ENCODE assay signal across 1 cellular context in the genomic region with DNA sequence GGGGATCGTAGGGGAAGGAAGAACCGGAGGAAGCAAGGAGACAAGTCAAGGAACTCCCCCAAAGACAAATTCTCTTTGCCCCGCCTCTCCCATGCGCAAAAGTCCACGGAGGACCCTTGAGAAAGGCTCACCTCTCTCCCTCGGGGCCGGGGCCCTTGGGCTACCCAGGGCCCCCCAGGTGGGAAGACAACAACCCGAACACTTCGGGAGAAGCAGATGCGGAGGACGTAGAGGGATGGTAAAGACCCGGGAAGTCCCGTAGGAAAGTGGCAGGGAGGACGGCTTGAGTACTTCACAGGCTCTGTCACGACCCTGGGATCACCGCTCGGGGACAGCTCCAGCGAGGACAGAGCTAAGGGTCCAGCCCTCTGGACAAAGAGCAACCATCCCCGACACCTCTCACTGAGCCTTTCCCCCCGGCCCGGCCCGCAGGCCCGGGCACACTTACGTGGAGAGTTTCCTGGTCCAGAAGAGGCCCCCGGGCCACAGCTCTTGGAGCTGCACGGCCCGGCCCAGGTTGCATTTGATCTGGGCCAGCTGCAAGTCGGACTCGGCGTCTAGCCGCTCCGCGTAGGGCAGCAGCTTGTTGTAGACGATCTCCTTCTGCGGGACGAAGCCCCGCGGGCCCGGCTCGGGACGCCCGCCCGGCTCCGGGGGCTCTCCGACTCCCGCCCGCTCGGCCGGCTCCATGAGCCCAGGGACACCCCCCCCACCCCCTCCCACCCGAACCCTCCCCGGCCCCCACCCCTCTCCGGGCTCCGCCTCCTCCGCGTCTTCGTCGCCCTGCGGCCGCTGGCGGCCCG.
TF ChIP-seq lines count a peak whose summit lies in the region.

No MANE protein-coding gene starts in this region.

TF ChIP-seq in K562, 482 proteins besides CTCF, POLR2A, EP300 and RAD21 (continued from another document and continues in another):
- TF ChIP-seq, protein P1, sequence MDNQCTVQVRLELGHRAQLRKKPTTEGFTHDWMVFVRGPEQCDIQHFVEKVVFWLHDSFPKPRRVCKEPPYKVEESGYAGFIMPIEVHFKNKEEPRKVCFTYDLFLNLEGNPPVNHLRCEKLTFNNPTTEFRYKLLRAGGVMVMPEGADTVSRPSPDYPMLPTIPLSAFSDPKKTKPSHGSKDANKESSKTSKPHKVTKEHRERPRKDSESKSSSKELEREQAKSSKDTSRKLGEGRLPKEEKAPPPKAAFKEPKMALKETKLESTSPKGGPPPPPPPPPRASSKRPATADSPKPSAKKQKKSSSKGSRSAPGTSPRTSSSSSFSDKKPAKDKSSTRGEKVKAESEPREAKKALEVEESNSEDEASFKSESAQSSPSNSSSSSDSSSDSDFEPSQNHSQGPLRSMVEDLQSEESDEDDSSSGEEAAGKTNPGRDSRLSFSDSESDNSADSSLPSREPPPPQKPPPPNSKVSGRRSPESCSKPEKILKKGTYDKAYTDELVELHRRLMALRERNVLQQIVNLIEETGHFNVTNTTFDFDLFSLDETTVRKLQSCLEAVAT (IDR thresholded peaks at IDR 0.05), result 0 out of 4 replicates have a peak, but pooled peaks have one; percentile 29 to 47
- no peak for TF ChIP-seq EHMT2 (IDR thresholded peaks at IDR 0.05)
- peak; percentile 25; the same call in 1 of the 2 replicates for TF ChIP-seq PHF8 (IDR thresholded peaks at IDR 0.05; ENCODE audit: borderline replicate concordance, low read length)
- no peak for TF ChIP-seq CCAR2 (IDR thresholded peaks at IDR 0.05; ENCODE audit: low read depth, low read length)
- TF ChIP-seq, protein P2, sequence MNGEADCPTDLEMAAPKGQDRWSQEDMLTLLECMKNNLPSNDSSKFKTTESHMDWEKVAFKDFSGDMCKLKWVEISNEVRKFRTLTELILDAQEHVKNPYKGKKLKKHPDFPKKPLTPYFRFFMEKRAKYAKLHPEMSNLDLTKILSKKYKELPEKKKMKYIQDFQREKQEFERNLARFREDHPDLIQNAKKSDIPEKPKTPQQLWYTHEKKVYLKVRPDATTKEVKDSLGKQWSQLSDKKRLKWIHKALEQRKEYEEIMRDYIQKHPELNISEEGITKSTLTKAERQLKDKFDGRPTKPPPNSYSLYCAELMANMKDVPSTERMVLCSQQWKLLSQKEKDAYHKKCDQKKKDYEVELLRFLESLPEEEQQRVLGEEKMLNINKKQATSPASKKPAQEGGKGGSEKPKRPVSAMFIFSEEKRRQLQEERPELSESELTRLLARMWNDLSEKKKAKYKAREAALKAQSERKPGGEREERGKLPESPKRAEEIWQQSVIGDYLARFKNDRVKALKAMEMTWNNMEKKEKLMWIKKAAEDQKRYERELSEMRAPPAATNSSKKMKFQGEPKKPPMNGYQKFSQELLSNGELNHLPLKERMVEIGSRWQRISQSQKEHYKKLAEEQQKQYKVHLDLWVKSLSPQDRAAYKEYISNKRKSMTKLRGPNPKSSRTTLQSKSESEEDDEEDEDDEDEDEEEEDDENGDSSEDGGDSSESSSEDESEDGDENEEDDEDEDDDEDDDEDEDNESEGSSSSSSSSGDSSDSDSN (IDR thresholded peaks at IDR 0.05; ENCODE audit: borderline replicate concordance in 1 of 2, low read depth in 2 of 2, low read length in 2 of 2), result 0 out of 4 replicates have a peak, but pooled peaks of 1 of the 2 experiments have one; percentile 12
- TF ChIP-seq NFIC (IDR thresholded peaks at IDR 0.05), result no peak
- TF ChIP-seq, protein P3, sequence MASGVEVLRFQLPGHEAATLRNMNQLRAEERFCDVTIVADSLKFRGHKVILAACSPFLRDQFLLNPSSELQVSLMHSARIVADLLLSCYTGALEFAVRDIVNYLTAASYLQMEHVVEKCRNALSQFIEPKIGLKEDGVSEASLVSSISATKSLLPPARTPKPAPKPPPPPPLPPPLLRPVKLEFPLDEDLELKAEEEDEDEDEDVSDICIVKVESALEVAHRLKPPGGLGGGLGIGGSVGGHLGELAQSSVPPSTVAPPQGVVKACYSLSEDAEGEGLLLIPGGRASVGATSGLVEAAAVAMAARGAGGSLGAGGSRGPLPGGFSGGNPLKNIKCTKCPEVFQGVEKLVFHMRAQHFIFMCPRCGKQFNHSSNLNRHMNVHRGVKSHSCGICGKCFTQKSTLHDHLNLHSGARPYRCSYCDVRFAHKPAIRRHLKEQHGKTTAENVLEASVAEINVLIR (CRISPR knock-in tag; IDR thresholded peaks at IDR 0.05), result no peak
- no peak for TF ChIP-seq FUS (optimal IDR thresholded peaks at IDR 0.05; ENCODE audit: low read depth, low read length)
- TF ChIP-seq, protein P4, sequence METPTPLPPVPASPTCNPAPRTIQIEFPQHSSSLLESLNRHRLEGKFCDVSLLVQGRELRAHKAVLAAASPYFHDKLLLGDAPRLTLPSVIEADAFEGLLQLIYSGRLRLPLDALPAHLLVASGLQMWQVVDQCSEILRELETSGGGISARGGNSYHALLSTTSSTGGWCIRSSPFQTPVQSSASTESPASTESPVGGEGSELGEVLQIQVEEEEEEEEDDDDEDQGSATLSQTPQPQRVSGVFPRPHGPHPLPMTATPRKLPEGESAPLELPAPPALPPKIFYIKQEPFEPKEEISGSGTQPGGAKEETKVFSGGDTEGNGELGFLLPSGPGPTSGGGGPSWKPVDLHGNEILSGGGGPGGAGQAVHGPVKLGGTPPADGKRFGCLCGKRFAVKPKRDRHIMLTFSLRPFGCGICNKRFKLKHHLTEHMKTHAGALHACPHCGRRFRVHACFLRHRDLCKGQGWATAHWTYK (CRISPR knock-in tag; IDR thresholded peaks at IDR 0.05), result 0 out of 2 replicates have a peak, but pooled peaks have one; percentile 55
- 0 out of 4 replicates have a peak, but pooled peaks of 1 of the 2 experiments have one; percentile 27 for TF ChIP-seq TEAD1 (CRISPR knock-in tag; IDR thresholded peaks at IDR 0.05)
- no peak for TF ChIP-seq ZFPM2 (CRISPR knock-in tag; IDR thresholded peaks at IDR 0.05)
- TF ChIP-seq NRF1 (conservative IDR thresholded peaks at IDR 0.05 in 1 of 2, IDR thresholded peaks at IDR 0.05 in 1 of 2), result peak; percentile 54 to 56; a peak in 3 of 4 replicates
- TF ChIP-seq RBM22 (IDR thresholded peaks at IDR 0.05; ENCODE audit: low read depth, low read length, poor library complexity, severe bottlenecking), result peak; percentile 85
- TF ChIP-seq DDX20 (tag; IDR thresholded peaks at IDR 0.05; ENCODE audit: low read depth), result no peak
- TF ChIP-seq ZNF263 (CRISPR knock-in tag; IDR thresholded peaks at IDR 0.05; ENCODE audit: borderline replicate concordance), result peak; percentile 71; the same call in 1 of the 2 replicates
- TF ChIP-seq, protein P5, sequence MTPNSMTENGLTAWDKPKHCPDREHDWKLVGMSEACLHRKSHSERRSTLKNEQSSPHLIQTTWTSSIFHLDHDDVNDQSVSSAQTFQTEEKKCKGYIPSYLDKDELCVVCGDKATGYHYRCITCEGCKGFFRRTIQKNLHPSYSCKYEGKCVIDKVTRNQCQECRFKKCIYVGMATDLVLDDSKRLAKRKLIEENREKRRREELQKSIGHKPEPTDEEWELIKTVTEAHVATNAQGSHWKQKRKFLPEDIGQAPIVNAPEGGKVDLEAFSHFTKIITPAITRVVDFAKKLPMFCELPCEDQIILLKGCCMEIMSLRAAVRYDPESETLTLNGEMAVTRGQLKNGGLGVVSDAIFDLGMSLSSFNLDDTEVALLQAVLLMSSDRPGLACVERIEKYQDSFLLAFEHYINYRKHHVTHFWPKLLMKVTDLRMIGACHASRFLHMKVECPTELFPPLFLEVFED (CRISPR knock-in tag; conservative IDR thresholded peaks at IDR 0.05), result no peak
- no peak for TF ChIP-seq SIRT6 (IDR thresholded peaks at IDR 0.05; ENCODE audit: low read depth, low read length)
- TF ChIP-seq, protein P6, sequence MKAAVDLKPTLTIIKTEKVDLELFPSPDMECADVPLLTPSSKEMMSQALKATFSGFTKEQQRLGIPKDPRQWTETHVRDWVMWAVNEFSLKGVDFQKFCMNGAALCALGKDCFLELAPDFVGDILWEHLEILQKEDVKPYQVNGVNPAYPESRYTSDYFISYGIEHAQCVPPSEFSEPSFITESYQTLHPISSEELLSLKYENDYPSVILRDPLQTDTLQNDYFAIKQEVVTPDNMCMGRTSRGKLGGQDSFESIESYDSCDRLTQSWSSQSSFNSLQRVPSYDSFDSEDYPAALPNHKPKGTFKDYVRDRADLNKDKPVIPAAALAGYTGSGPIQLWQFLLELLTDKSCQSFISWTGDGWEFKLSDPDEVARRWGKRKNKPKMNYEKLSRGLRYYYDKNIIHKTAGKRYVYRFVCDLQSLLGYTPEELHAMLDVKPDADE (conservative IDR thresholded peaks at IDR 0.05; ENCODE audit: control insufficient read depth, low read depth, low read length), result 0 out of 2 replicates have a peak, but pooled peaks have one; percentile 41
- peak; percentile 9 for TF ChIP-seq KDM5B (IDR thresholded peaks at IDR 0.05; ENCODE audit: insufficient replicate concordance, low read depth, low read length)
- no peak for TF ChIP-seq WHSC1 (IDR thresholded peaks at IDR 0.05; ENCODE audit: low read length)
- TF ChIP-seq PML (IDR thresholded peaks at IDR 0.05; ENCODE audit: low read length), result no peak
- TF ChIP-seq SREBF1 (IDR thresholded peaks at IDR 0.05; ENCODE audit: borderline replicate concordance, low read depth, low read length), result no peak
- no peak for TF ChIP-seq ADNP (tag; IDR thresholded peaks at IDR 0.05)
- TF ChIP-seq, protein P7, sequence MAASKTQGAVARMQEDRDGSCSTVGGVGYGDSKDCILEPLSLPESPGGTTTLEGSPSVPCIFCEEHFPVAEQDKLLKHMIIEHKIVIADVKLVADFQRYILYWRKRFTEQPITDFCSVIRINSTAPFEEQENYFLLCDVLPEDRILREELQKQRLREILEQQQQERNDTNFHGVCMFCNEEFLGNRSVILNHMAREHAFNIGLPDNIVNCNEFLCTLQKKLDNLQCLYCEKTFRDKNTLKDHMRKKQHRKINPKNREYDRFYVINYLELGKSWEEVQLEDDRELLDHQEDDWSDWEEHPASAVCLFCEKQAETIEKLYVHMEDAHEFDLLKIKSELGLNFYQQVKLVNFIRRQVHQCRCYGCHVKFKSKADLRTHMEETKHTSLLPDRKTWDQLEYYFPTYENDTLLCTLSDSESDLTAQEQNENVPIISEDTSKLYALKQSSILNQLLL (CRISPR knock-in tag; IDR thresholded peaks at IDR 0.05; ENCODE audit: borderline replicate concordance), result no peak
- peak in 1 of 2 experiments; percentile 8; a peak in 1 of 4 replicates for TF ChIP-seq MAZ (CRISPR knock-in tag; conservative IDR thresholded peaks at IDR 0.05 in 1 of 2, IDR thresholded peaks at IDR 0.05 in 1 of 2)
- TF ChIP-seq, protein P8, sequence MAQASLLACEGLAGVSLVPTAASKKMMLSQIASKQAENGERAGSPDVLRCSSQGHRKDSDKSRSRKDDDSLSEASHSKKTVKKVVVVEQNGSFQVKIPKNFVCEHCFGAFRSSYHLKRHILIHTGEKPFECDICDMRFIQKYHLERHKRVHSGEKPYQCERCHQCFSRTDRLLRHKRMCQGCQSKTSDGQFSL (CRISPR knock-in tag; IDR thresholded peaks at IDR 0.05), result no peak
- TF ChIP-seq, protein P8 (tag; IDR thresholded peaks at IDR 0.05), result peak in 1 of 2 experiments; percentile 88; a peak in 2 of 4 replicates
- TF ChIP-seq CHD1 (IDR thresholded peaks at IDR 0.05; ENCODE audit: low read length), result peak; percentile 81
- TF ChIP-seq IFI16 (CRISPR knock-in tag; IDR thresholded peaks at IDR 0.05), result no peak
- TF ChIP-seq ZBTB8A (IDR thresholded peaks at IDR 0.05; ENCODE audit: partially characterized antibody), result no peak
- no peak for TF ChIP-seq POLR3G (IDR thresholded peaks at IDR 0.05; ENCODE audit: extremely low read depth, insufficient read length, insufficient replicate concordance)
- TF ChIP-seq, protein P9, sequence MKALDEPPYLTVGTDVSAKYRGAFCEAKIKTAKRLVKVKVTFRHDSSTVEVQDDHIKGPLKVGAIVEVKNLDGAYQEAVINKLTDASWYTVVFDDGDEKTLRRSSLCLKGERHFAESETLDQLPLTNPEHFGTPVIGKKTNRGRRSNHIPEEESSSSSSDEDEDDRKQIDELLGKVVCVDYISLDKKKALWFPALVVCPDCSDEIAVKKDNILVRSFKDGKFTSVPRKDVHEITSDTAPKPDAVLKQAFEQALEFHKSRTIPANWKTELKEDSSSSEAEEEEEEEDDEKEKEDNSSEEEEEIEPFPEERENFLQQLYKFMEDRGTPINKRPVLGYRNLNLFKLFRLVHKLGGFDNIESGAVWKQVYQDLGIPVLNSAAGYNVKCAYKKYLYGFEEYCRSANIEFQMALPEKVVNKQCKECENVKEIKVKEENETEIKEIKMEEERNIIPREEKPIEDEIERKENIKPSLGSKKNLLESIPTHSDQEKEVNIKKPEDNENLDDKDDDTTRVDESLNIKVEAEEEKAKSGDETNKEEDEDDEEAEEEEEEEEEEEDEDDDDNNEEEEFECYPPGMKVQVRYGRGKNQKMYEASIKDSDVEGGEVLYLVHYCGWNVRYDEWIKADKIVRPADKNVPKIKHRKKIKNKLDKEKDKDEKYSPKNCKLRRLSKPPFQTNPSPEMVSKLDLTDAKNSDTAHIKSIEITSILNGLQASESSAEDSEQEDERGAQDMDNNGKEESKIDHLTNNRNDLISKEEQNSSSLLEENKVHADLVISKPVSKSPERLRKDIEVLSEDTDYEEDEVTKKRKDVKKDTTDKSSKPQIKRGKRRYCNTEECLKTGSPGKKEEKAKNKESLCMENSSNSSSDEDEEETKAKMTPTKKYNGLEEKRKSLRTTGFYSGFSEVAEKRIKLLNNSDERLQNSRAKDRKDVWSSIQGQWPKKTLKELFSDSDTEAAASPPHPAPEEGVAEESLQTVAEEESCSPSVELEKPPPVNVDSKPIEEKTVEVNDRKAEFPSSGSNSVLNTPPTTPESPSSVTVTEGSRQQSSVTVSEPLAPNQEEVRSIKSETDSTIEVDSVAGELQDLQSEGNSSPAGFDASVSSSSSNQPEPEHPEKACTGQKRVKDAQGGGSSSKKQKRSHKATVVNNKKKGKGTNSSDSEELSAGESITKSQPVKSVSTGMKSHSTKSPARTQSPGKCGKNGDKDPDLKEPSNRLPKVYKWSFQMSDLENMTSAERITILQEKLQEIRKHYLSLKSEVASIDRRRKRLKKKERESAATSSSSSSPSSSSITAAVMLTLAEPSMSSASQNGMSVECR (CRISPR knock-in tag; IDR thresholded peaks at IDR 0.05), result peak; percentile 52
- no peak for TF ChIP-seq RFX7 (CRISPR knock-in tag; IDR thresholded peaks at IDR 0.05)
- 0 out of 2 replicates have a peak, but pooled peaks have one; percentile 6 for TF ChIP-seq FOXK1 (CRISPR knock-in tag; IDR thresholded peaks at IDR 0.05; ENCODE audit: borderline replicate concordance)
- TF ChIP-seq, protein P10, sequence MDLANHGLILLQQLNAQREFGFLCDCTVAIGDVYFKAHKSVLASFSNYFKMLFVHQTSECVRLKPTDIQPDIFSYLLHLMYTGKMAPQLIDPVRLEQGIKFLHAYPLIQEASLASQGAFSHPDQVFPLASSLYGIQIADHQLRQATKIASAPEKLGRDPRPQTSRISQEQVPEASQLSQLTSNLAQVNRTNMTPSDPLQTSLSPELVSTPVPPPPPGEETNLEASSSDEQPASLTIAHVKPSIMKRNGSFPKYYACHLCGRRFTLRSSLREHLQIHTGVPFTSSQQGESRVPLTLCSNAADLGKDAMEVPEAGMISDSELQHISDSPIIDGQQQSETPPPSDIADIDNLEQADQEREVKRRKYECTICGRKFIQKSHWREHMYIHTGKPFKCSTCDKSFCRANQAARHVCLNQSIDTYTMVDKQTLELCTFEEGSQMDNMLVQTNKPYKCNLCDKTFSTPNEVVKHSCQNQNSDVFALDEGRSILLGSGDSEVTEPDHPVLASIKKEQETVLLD (IDR thresholded peaks at IDR 0.05), result no peak
- TF ChIP-seq TGIF2 (CRISPR knock-in tag; IDR thresholded peaks at IDR 0.05), result 0 out of 2 replicates have a peak, but pooled peaks have one; percentile 16
- no peak for TF ChIP-seq MYBL2 (IDR thresholded peaks at IDR 0.05; ENCODE audit: low read depth)
- no peak for TF ChIP-seq MYBL2 (CRISPR knock-in tag; IDR thresholded peaks at IDR 0.05; ENCODE audit: borderline replicate concordance)
